ENCODE assay signal across 29 cellular contexts in genomic region chr5:33227746-33228145, GRCh38.
DNase-seq lines count a peak whose midpoint lies in the region; ATAC-seq and TF ChIP-seq lines count a peak whose summit lies in the region.
"Had no signal": no experiment of that assay in that cellular context is flagged by ENCODE, and none has a peak within 500 bp of the region (broad histone marks: within the 10 kb centered on the region; RNA-seq: fewer than 3 reads in every experiment).

No MANE protein-coding gene starts in this region.

- H3K27ac Mint-ChIP-seq in endodermal cell (peak overlapping the region; percentile 29), neural progenitor cell (no peak overlapping the region)
- H3K27ac Mint-ChIP-seq: activated CD4-positive, alpha-beta T cell treated with anti-CD3 and anti-CD28 coated beads for 36 hours; activated CD8-positive, alpha-beta T cell treated with anti-CD3 and anti-CD28 coated beads, Interleukin-2, amount 10 ng/mL, durations not matched to agents 7 days and 5 days; activated naive CD8-positive, alpha-beta T cell; B cell; CD8-positive, alpha-beta T cell; progenitor cell of endocrine pancreas had no signal

- peak overlapping the region; percentile 29 for H2AFZ ChIP-seq in neural progenitor cell (replicated peaks)

- DNase-seq in AG10803 (ENCODE audit: low read depth) (peak; percentile 36), SJCRH30 (no peak), endodermal cell (no peak), neural progenitor cell (ENCODE audit: low spot score) (peak; percentile 58), middle frontal gyrus (ENCODE audit: extremely low spot score, low spot score) (no peak), GM10266 (ENCODE audit: extremely low spot score) (no peak), testis (no peak)
- DNase-seq: 8988T; activated CD4-positive, alpha-beta T cell treated with anti-CD3 and anti-CD28 coated beads for 36 hours; activated CD8-positive, alpha-beta T cell treated with anti-CD3 and anti-CD28 coated beads, Interleukin-2, amount 10 ng/mL, durations not matched to agents 7 days and 5 days; activated T-cell treated with anti-CD3 and anti-CD28 coated beads for 4 hours; CD8-positive, alpha-beta T cell; EL; foreskin fibroblast; head of caudate nucleus; KBM-7; NCI-H1417; NCI-H345; NCI-H748 treated with DMSO at 0.1 percent for 48 hours; stimulated activated CD4-positive, alpha-beta T cell treated with anti-CD3 and anti-CD28 coated beads, Interleukin-15, amount 100 ng/mL, for 24 hours; stimulated activated naive CD4-positive, alpha-beta T cell treated with Interleukin-2 at 50 U/mL for 16 hours had no signal

- H3K27me3 Mint-ChIP-seq in endodermal cell (ENCODE audit: insufficient read depth) (no peaks in the 10 kb centered on the region), neural progenitor cell (ENCODE audit: insufficient read depth, low read depth) (peaks cover 3% of the 10 kb centered on the region)
- H3K27me3 Mint-ChIP-seq: activated CD4-positive, alpha-beta T cell treated with anti-CD3 and anti-CD28 coated beads for 36 hours; activated naive CD8-positive, alpha-beta T cell; B cell; central memory CD8-positive, alpha-beta T cell; progenitor cell of endocrine pancreas had no signal

- no peaks in the 10 kb centered on the region for H4K20me1 ChIP-seq in neural progenitor cell (ENCODE audit: low read depth)

- peaks cover 23% of the 10 kb centered on the region for H3F3A ChIP-seq in neural progenitor cell (ENCODE audit: low read depth)

- H3K79me2 ChIP-seq in neural progenitor cell (ENCODE audit: low read depth), result no peaks in the 10 kb centered on the region

- TF ChIP-seq CTCF in AG10803 (conservative IDR thresholded peaks at IDR 0.05; ENCODE audit: low read length), result no peak
- no peak for TF ChIP-seq CTCF in endodermal cell (conservative IDR thresholded peaks at IDR 0.05)
- TF ChIP-seq CTCF in neural progenitor cell (IDR thresholded peaks at IDR 0.05), result no peak
- TF ChIP-seq CTCF in GM10266 (IDR thresholded peaks at IDR 0.05; ENCODE audit: control insufficient read depth, insufficient read depth, low read depth, missing control alignments), result no peak
- no peak for TF ChIP-seq CTCF in testis (IDR thresholded peaks at IDR 0.05)

- H3K9ac ChIP-seq in endodermal cell (ENCODE audit: extremely low read depth, low read length, poor library complexity, severe bottlenecking), result no peak overlapping the region
- no peak overlapping the region for H3K9ac ChIP-seq in neural progenitor cell

- peak overlapping the region; percentile 12; the same call in 1 of the 2 replicates for H3K27ac ChIP-seq in SJCRH30
- no peak overlapping the region for H3K27ac ChIP-seq in endodermal cell (ENCODE audit: low read depth, low read length)
- H3K27ac ChIP-seq in neural progenitor cell, result peak overlapping the region; percentile 89
- no peak overlapping the region for H3K27ac ChIP-seq in testis
- H3K27ac ChIP-seq: RWPE1 had no signal

- intact Hi-C loops in testis (cut with DNase I; ENCODE audit: low total_unique reads), result no loop called here

- H3K27me3 ChIP-seq in SJCRH30 (no peaks in the 10 kb centered on the region), endodermal cell (ENCODE audit: control insufficient read depth, insufficient read depth, low read length, poor library complexity, severe bottlenecking) (no peaks in the 10 kb centered on the region), neural progenitor cell (no peaks in the 10 kb centered on the region), testis (no peaks in the 10 kb centered on the region)

- H3K4me1 ChIP-seq in SJCRH30 (peaks cover 8% of the 10 kb centered on the region), endodermal cell (ENCODE audit: control insufficient read depth, insufficient read depth, low read length) (peaks cover 18% of the 10 kb centered on the region), neural progenitor cell (peaks cover 38% of the 10 kb centered on the region), testis (no peaks in the 10 kb centered on the region)

- H3K4me3 ChIP-seq in AG10803 (ENCODE audit: low read length), result no peak overlapping the region
- H3K4me3 ChIP-seq in SJCRH30, result no peak overlapping the region
- no peak overlapping the region for H3K4me3 ChIP-seq in endodermal cell (ENCODE audit: low read length)
- H3K4me3 ChIP-seq in neural progenitor cell, result no peak overlapping the region
- H3K4me3 ChIP-seq in testis, result no peak overlapping the region

- H3K9me3 Mint-ChIP-seq in endodermal cell (peaks cover 10% of the 10 kb centered on the region), neural progenitor cell (no peaks in the 10 kb centered on the region)

- H3K4me2 ChIP-seq in neural progenitor cell, result peak overlapping the region; percentile 39

- no peaks in the 10 kb centered on the region for H3K36me3 Mint-ChIP-seq in endodermal cell (ENCODE audit: low read depth)
- no peaks in the 10 kb centered on the region for H3K36me3 Mint-ChIP-seq in neural progenitor cell
- H3K36me3 Mint-ChIP-seq: activated naive CD8-positive, alpha-beta T cell; CD8-positive, alpha-beta T cell had no signal

- no peak for ATAC-seq in GM18873 (IDR thresholded peaks at IDR 0.05; ENCODE audit: low FRiP score, unreplicated experiment)
- ATAC-seq: activated CD4-positive, alpha-beta T cell treated with anti-CD3 and anti-CD28 coated beads for 36 hours; activated CD8-positive, alpha-beta T cell treated with anti-CD3 and anti-CD28 coated beads, Interleukin-2, amount 10 ng/mL, durations not matched to agents 7 days and 5 days; CD8-positive, alpha-beta T cell; sciatic nerve; SK-N-SH treated with all-trans-retinoic acid at 6 μM for 48 hours had no signal

- no peak for TF ChIP-seq POLR2A in testis (IDR thresholded peaks at IDR 0.05)

- H3K36me3 ChIP-seq in SJCRH30, result no peaks in the 10 kb centered on the region
- no peaks in the 10 kb centered on the region for H3K36me3 ChIP-seq in endodermal cell (ENCODE audit: control insufficient read depth, insufficient read depth, low read length)
- no peaks in the 10 kb centered on the region for H3K36me3 ChIP-seq in neural progenitor cell
- H3K36me3 ChIP-seq in testis (ENCODE audit: low read depth, missing control alignments), result no peaks in the 10 kb centered on the region

- H3K9me3 ChIP-seq in SJCRH30 (replicated peaks) (no peaks in the 10 kb centered on the region), endodermal cell (ENCODE audit: control insufficient read depth, low read length) (peaks cover 17% of the 10 kb centered on the region), neural progenitor cell (ENCODE audit: low read depth) (no peaks in the 10 kb centered on the region), testis (no peaks in the 10 kb centered on the region)

- H3K4me3 Mint-ChIP-seq in endodermal cell (no peak overlapping the region), neural progenitor cell (no peak overlapping the region)
- H3K4me3 Mint-ChIP-seq: activated CD4-positive, alpha-beta T cell treated with anti-CD3 and anti-CD28 coated beads for 36 hours; activated CD8-positive, alpha-beta T cell treated with anti-CD3 and anti-CD28 coated beads, Interleukin-2, amount 10 ng/mL, durations not matched to agents 7 days and 5 days; activated naive CD8-positive, alpha-beta T cell; B cell; CD8-positive, alpha-beta T cell; central memory CD8-positive, alpha-beta T cell had no signal

- 60 to 82% methylated on average over 1 to 2 of the region's 2 CpGs for WGBS in endodermal cell (ENCODE audit: insufficient coverage in 1 of 2, insufficient read length in 1 of 2), 2 experiments
- 60 to 62% methylated on average over 2 of the region's 2 CpGs for WGBS in testis, 2 donors

- H3K4me1 Mint-ChIP-seq in endodermal cell, result peaks cover 49% of the 10 kb centered on the region
- no peaks in the 10 kb centered on the region for H3K4me1 Mint-ChIP-seq in neural progenitor cell
- H3K4me1 Mint-ChIP-seq: activated CD4-positive, alpha-beta T cell treated with anti-CD3 and anti-CD28 coated beads for 36 hours; B cell; central memory CD8-positive, alpha-beta T cell had no signal

Comparison
In these comparisons a context has a peak if more than half of its experiments do, and no peak if none do; other contexts are left out.
1. DNase-seq: peak in AG10803 (single experiment) and neural progenitor cell (single experiment); none in SJCRH30 (0 of 2), endodermal cell (single experiment), middle frontal gyrus (single experiment), GM10266 (single experiment) and testis (single experiment).
2. H3K27ac ChIP-seq: peak in SJCRH30 (single experiment) and neural progenitor cell (single experiment); none in endodermal cell (single experiment) and testis (0 of 2).